Comparison of ENCODE assay signal across 29 cellular contexts in the genomic region with DNA sequence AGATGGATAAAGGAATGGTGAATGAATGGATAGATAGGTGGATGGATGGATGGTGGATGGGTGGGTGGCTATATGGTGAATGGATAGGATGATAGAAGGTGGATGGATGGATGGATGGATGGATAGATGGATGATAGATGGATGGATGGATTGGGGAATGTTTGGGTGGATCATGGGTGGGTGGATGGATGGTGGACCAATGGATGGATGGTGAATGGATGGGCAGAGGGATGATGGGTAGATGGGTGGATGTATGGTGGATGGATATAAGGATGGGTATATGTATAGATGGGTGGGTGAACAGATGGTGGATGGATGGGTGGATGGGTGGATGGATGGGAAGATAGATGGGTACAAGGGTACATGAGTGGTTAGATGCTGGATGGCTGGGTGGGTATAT.
"Had no signal": no experiment of that assay in that cellular context is flagged by ENCODE, and none has a peak within 500 bp of the region (broad histone marks: within the 10 kb centered on the region; RNA-seq: fewer than 3 reads in every experiment).

No MANE protein-coding gene starts in this region.

- H3K36me3 ChIP-seq: ascending aorta, cardiac muscle cell had no signal

- H3K27ac ChIP-seq: ascending aorta, cardiac muscle cell, VCaP had no signal

- H3K4me3 ChIP-seq: ascending aorta, cardiac muscle cell had no signal

- ATAC-seq: activated CD8-positive, alpha-beta T cell treated with anti-CD3 and anti-CD28 coated beads for 36 hours; activated naive CD8-positive, alpha-beta T cell treated with anti-CD3 and anti-CD28 coated beads, Interleukin-2, amount 50 U/mL, for 24 hours; activated T-cell treated with anti-CD3 and anti-CD28 coated beads, Interleukin-2, amount 50 U/mL, for 4 hours; activated T-cell treated with anti-CD3 and anti-CD28 coated beads, Interleukin-2, amount 50 U/mL, for 72 hours had no signal

- H3K27me3 ChIP-seq: ascending aorta had no signal

- H3K9me3 ChIP-seq: ascending aorta had no signal

- DNase-seq: activated B cell treated with CpG ODN at 0.5 μM for 24 hours; activated CD4-positive, alpha-beta memory T cell treated with anti-CD3 and anti-CD28 coated beads for 36 hours; activated CD4-positive, alpha-beta T cell treated with anti-CD3 and anti-CD28 coated beads for 4 hours; activated CD4-positive, alpha-beta T cell treated with anti-CD3 and anti-CD28 coated beads, Interleukin-2, amount 10 ng/mL, durations not matched to agents 24 days and 14 days; activated CD4-positive, alpha-beta T cell treated with anti-CD3 and anti-CD28 coated beads, Interleukin-2, amount 50 U/mL, for 1 hour; activated CD4-positive, alpha-beta T cell treated with anti-CD3 and anti-CD28 coated beads, Interleukin-2, amount 50 U/mL, for 4 hours; activated CD4-positive, CD25-positive, alpha-beta regulatory T cell treated with anti-CD3 and anti-CD28 coated beads, Interleukin-2, amount 50 U/mL, for 72 hours; activated CD8-positive, alpha-beta memory T cell treated with anti-CD3 and anti-CD28 coated beads, Interleukin-2, amount 50 U/mL, for 4 hours; activated CD8-positive, alpha-beta T cell treated with anti-CD3 and anti-CD28 coated beads for 36 hours; activated effector memory CD4-positive, alpha-beta T cell treated with Interleukin-2 at 50 U/mL for 16 hours; activated gamma-delta T cell; activated naive CD4-positive, alpha-beta T cell treated with anti-CD3 and anti-CD28 coated beads, Interleukin-2, amount 10 ng/mL, durations not matched to agents 7 days and 5 days; activated naive CD4-positive, alpha-beta T cell treated with Interleukin-2 at 50 U/mL for 16 hours; activated naive CD8-positive, alpha-beta T cell treated with anti-CD3 and anti-CD28 coated beads, Interleukin-2, amount 10 ng/mL, durations not matched to agents 7 days and 5 days; activated naive CD8-positive, alpha-beta T cell treated with anti-CD3 and anti-CD28 coated beads, Interleukin-2, amount 50 U/mL, for 24 hours; activated T-cell treated with anti-CD3 and anti-CD28 coated beads for 4 hours; activated T-cell treated with anti-CD3 and anti-CD28 coated beads, Interleukin-2, amount 50 U/mL, for 1 hour; activated T-cell treated with anti-CD3 and anti-CD28 coated beads, Interleukin-2, amount 50 U/mL, for 4 hours; activated T-cell treated with anti-CD3 and anti-CD28 coated beads, Interleukin-2, amount 50 U/mL, for 72 hours; amygdala; anterior cingulate cortex; caudate nucleus; cerebellar nuclear complex; T-helper 1 cell; T-helper 2 cell; T-helper 9 cell had no signal

- H3K4me1 ChIP-seq: ascending aorta had no signal
